Comparison of ENCODE assay signal across 1 cellular context in the genomic region with DNA sequence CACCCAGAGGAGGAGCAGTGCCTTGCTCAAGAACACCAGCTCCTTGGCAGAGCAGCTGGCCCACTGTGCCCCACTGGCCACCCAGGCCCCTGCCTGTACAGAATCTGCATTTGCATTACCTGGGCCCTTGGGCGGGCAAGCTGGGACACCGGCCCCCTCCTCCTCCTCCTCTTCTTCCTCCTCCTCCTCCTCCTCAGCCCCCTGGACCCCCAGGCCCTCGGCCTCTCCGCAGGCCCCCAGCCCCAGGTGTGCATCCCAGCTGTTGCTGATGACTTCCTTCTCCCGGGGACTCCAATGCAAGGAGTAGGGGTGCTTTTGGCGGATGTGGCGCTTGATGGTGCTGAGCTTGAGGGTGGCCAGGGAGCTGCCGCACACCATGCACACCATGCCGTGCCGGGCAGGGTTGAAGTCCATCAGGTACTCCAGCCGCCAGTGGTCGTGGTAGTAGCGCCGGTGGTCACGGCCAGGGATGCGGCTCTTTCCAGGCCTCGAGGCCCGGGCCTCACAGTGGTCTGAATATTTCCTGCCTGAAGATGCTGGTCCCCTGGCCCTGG.
TF ChIP-seq lines count a peak whose summit lies in the region.

No MANE protein-coding gene starts in this region.

TF ChIP-seq in HEK293T, 16 proteins besides CTCF, POLR2A, EP300 and RAD21:
- TF ChIP-seq, protein P1, sequence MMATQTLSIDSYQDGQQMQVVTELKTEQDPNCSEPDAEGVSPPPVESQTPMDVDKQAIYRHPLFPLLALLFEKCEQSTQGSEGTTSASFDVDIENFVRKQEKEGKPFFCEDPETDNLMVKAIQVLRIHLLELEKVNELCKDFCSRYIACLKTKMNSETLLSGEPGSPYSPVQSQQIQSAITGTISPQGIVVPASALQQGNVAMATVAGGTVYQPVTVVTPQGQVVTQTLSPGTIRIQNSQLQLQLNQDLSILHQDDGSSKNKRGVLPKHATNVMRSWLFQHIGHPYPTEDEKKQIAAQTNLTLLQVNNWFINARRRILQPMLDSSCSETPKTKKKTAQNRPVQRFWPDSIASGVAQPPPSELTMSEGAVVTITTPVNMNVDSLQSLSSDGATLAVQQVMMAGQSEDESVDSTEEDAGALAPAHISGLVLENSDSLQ (IDR thresholded peaks at IDR 0.05), result no peak
- TF ChIP-seq TARDBP (IDR thresholded peaks at IDR 0.05), result no peak
- TF ChIP-seq CTBP1 (IDR thresholded peaks at IDR 0.05; ENCODE audit: borderline replicate concordance), result no peak
- TF ChIP-seq LEF1 (IDR thresholded peaks at IDR 0.05; ENCODE audit: borderline replicate concordance), result no peak
